1 cellular context compared by ENCODE assay signal in the genomic region with DNA sequence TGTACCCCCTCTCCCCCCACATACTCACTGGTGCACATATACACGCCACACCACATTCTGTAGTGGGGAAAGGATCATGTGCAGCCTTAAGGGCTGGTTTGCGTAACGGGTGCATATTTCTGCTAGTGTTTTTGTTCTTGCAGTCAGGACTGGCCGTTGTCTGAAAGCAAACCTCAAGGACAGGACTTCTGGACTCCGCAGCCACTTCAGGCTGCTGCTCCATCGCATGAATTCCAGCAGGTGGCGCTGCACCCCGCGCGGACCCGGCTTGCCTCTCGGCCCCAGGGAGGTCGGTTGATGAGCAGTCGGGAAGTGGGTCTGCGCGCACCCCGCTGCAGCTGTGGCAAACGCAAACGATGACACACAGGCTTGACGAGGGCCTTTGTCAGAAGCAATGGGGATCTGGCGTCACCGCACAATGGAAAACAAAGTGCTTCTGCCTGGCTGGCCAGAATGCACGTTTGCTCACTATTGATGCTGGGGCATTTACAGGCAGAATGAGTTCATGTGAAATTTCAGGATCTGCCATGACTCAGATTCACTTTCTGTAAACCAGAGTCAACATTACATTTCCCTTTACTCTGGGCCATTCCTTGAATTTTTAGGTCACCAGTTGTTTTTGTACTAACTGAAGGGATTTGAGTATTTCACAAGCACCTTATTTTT.
TF ChIP-seq lines count a peak whose summit lies in the region.

No MANE protein-coding gene starts in this region.

TF ChIP-seq in HepG2, 621 proteins besides CTCF, POLR2A, EP300 and RAD21 (continued from another document and continues in another):
- TF ChIP-seq, protein P1, sequence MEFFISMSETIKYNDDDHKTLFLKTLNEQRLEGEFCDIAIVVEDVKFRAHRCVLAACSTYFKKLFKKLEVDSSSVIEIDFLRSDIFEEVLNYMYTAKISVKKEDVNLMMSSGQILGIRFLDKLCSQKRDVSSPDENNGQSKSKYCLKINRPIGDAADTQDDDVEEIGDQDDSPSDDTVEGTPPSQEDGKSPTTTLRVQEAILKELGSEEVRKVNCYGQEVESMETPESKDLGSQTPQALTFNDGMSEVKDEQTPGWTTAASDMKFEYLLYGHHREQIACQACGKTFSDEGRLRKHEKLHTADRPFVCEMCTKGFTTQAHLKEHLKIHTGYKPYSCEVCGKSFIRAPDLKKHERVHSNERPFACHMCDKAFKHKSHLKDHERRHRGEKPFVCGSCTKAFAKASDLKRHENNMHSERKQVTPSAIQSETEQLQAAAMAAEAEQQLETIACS (CRISPR knock-in tag; IDR thresholded peaks at IDR 0.05): 0 out of 2 replicates have a peak, but pooled peaks have one; percentile 52
- peak; percentile 80; the same call in 1 of the 2 replicates for TF ChIP-seq FOXC1 (CRISPR knock-in tag; IDR thresholded peaks at IDR 0.05; ENCODE audit: borderline replicate concordance)
- no peak for TF ChIP-seq DNMT3B (CRISPR knock-in tag; conservative IDR thresholded peaks at IDR 0.05)
- TF ChIP-seq ZBTB38 (CRISPR knock-in tag; IDR thresholded peaks at IDR 0.05): peak; percentile 97
- no peak for TF ChIP-seq ZNF180 (CRISPR knock-in tag; IDR thresholded peaks at IDR 0.05; ENCODE audit: borderline replicate concordance, low read depth)
- no peak for TF ChIP-seq SP5 (CRISPR knock-in tag; IDR thresholded peaks at IDR 0.05; ENCODE audit: borderline replicate concordance, low read depth)
- no peak; the same call in 1 of the 2 replicates for TF ChIP-seq NR2C2 (CRISPR knock-in tag; IDR thresholded peaks at IDR 0.05; ENCODE audit: borderline replicate concordance)
- peak; percentile 92; the same call in 1 of the 2 replicates for TF ChIP-seq NFKB2 (CRISPR knock-in tag; IDR thresholded peaks at IDR 0.05; ENCODE audit: borderline replicate concordance)
- peak; percentile 84 for TF ChIP-seq SAP130 (CRISPR knock-in tag; IDR thresholded peaks at IDR 0.05; ENCODE audit: low read depth)
- TF ChIP-seq ZNF530 (CRISPR knock-in tag; IDR thresholded peaks at IDR 0.05; ENCODE audit: low read depth): no peak
- TF ChIP-seq ZNF720 (CRISPR knock-in tag; IDR thresholded peaks at IDR 0.05): no peak
- peak; percentile 67; the same call in 1 of the 2 replicates for TF ChIP-seq YEATS2 (CRISPR knock-in tag; IDR thresholded peaks at IDR 0.05; ENCODE audit: borderline replicate concordance)
- peak; percentile 90 for TF ChIP-seq REPIN1 (CRISPR knock-in tag; IDR thresholded peaks at IDR 0.05; ENCODE audit: borderline replicate concordance, low read depth)
- TF ChIP-seq ZBTB7B (CRISPR knock-in tag; IDR thresholded peaks at IDR 0.05): peak; percentile 90
- TF ChIP-seq CCAR2 (optimal IDR thresholded peaks at IDR 0.05; ENCODE audit: low read depth, low read length): peak; percentile 42
- TF ChIP-seq ZFP36L2 (CRISPR knock-in tag; IDR thresholded peaks at IDR 0.05): no peak
- TF ChIP-seq ZNF839 (CRISPR knock-in tag; IDR thresholded peaks at IDR 0.05; ENCODE audit: borderline replicate concordance): peak; percentile 35; the same call in 1 of the 2 replicates
- no peak for TF ChIP-seq ZFAT (CRISPR knock-in tag; conservative IDR thresholded peaks at IDR 0.05)
- TF ChIP-seq ZNF256 (CRISPR knock-in tag; conservative IDR thresholded peaks at IDR 0.05): peak; percentile 47; the same call in 1 of the 2 replicates
- TF ChIP-seq FOSL2 (CRISPR knock-in tag; IDR thresholded peaks at IDR 0.05): peak; percentile 94
- TF ChIP-seq, protein P2, sequence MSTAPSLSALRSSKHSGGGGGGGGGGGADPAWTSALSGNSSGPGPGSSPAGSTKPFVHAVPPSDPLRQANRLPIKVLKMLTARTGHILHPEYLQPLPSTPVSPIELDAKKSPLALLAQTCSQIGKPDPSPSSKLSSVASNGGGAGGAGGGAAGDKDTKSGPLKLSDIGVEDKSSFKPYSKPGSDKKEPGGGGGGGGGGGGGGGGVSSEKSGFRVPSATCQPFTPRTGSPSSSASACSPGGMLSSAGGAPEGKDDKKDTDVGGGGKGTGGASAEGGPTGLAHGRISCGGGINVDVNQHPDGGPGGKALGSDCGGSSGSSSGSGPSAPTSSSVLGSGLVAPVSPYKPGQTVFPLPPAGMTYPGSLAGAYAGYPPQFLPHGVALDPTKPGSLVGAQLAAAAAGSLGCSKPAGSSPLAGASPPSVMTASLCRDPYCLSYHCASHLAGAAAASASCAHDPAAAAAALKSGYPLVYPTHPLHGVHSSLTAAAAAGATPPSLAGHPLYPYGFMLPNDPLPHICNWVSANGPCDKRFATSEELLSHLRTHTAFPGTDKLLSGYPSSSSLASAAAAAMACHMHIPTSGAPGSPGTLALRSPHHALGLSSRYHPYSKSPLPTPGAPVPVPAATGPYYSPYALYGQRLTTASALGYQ (CRISPR knock-in tag; IDR thresholded peaks at IDR 0.05): peak; percentile 37; the same call in 1 of the 2 replicates
- peak; percentile 60; the same call in 1 of the 2 replicates for TF ChIP-seq PRMT3 (CRISPR knock-in tag; IDR thresholded peaks at IDR 0.05; ENCODE audit: borderline replicate concordance, low read depth)
- TF ChIP-seq, protein P3, sequence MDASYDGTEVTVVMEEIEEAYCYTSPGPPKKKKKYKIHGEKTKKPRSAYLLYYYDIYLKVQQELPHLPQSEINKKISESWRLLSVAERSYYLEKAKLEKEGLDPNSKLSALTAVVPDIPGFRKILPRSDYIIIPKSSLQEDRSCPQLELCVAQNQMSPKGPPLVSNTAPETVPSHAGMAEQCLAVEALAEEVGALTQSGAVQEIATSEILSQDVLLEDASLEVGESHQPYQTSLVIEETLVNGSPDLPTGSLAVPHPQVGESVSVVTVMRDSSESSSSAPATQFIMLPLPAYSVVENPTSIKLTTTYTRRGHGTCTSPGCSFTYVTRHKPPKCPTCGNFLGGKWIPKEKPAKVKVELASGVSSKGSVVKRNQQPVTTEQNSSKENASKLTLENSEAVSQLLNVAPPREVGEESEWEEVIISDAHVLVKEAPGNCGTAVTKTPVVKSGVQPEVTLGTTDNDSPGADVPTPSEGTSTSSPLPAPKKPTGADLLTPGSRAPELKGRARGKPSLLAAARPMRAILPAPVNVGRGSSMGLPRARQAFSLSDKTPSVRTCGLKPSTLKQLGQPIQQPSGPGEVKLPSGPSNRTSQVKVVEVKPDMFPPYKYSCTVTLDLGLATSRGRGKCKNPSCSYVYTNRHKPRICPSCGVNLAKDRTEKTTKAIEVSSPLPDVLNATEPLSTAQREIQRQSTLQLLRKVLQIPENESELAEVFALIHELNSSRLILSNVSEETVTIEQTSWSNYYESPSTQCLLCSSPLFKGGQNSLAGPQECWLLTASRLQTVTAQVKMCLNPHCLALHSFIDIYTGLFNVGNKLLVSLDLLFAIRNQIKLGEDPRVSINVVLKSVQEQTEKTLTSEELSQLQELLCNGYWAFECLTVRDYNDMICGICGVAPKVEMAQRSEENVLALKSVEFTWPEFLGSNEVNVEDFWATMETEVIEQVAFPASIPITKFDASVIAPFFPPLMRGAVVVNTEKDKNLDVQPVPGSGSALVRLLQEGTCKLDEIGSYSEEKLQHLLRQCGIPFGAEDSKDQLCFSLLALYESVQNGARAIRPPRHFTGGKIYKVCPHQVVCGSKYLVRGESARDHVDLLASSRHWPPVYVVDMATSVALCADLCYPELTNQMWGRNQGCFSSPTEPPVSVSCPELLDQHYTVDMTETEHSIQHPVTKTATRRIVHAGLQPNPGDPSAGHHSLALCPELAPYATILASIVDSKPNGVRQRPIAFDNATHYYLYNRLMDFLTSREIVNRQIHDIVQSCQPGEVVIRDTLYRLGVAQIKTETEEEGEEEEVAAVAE (CRISPR knock-in tag; IDR thresholded peaks at IDR 0.05; ENCODE audit: borderline replicate concordance): peak; percentile 41
- TF ChIP-seq CHCHD3 (CRISPR knock-in tag; IDR thresholded peaks at IDR 0.05): no peak
- TF ChIP-seq ZIK1 (CRISPR knock-in tag; IDR thresholded peaks at IDR 0.05; ENCODE audit: borderline replicate concordance, low read depth): no peak
- peak; percentile 78; the same call in 1 of the 2 replicates for TF ChIP-seq NCOA1 (CRISPR knock-in tag; IDR thresholded peaks at IDR 0.05)
- TF ChIP-seq, protein P4, sequence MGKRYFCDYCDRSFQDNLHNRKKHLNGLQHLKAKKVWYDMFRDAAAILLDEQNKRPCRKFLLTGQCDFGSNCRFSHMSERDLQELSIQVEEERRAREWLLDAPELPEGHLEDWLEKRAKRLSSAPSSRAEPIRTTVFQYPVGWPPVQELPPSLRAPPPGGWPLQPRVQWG (CRISPR knock-in tag; IDR thresholded peaks at IDR 0.05; ENCODE audit: borderline replicate concordance, low read depth): no peak
- TF ChIP-seq, protein P5, sequence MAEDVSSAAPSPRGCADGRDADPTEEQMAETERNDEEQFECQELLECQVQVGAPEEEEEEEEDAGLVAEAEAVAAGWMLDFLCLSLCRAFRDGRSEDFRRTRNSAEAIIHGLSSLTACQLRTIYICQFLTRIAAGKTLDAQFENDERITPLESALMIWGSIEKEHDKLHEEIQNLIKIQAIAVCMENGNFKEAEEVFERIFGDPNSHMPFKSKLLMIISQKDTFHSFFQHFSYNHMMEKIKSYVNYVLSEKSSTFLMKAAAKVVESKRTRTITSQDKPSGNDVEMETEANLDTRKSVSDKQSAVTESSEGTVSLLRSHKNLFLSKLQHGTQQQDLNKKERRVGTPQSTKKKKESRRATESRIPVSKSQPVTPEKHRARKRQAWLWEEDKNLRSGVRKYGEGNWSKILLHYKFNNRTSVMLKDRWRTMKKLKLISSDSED (CRISPR knock-in tag; IDR thresholded peaks at IDR 0.05): no peak
- TF ChIP-seq ZNF761 (CRISPR knock-in tag; conservative IDR thresholded peaks at IDR 0.05): peak; percentile 72; the same call in 1 of the 2 replicates
- TF ChIP-seq, protein P6, sequence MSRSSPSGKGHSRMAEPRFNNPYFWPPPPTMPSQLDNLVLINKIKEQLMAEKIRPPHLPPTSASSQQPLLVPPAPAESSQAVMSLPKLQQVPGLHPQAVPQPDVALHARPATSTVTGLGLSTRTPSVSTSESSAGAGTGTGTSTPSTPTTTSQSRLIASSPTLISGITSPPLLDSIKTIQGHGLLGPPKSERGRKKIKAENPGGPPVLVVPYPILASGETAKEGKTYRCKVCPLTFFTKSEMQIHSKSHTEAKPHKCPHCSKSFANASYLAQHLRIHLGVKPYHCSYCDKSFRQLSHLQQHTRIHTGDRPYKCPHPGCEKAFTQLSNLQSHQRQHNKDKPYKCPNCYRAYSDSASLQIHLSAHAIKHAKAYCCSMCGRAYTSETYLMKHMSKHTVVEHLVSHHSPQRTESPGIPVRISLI (CRISPR knock-in tag; IDR thresholded peaks at IDR 0.05; ENCODE audit: borderline replicate concordance): peak; percentile 70; the same call in 1 of the 2 replicates
- TF ChIP-seq MXD4 (CRISPR knock-in tag; IDR thresholded peaks at IDR 0.05): peak; percentile 88
- peak; percentile 86 for TF ChIP-seq MIXL1 (CRISPR knock-in tag; IDR thresholded peaks at IDR 0.05)
- TF ChIP-seq, protein P7, sequence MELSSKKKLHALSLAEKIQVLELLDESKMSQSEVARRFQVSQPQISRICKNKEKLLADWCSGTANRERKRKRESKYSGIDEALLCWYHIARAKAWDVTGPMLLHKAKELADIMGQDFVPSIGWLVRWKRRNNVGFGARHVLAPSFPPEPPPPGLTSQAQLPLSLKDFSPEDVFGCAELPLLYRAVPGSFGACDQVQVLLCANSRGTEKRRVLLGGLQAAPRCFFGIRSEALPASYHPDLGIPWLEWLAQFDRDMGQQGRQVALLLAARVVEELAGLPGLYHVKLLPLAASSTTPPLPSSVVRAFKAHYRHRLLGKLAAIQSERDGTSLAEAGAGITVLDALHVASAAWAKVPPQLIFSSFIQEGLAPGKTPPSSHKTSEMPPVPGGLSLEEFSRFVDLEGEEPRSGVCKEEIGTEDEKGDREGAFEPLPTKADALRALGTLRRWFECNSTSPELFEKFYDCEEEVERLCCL (CRISPR knock-in tag; IDR thresholded peaks at IDR 0.05; ENCODE audit: borderline replicate concordance): no peak
- TF ChIP-seq PAWR (CRISPR knock-in tag; IDR thresholded peaks at IDR 0.05; ENCODE audit: borderline replicate concordance): no peak
- TF ChIP-seq ZNF749 (CRISPR knock-in tag; IDR thresholded peaks at IDR 0.05; ENCODE audit: borderline replicate concordance): no peak
- TF ChIP-seq, protein P8, sequence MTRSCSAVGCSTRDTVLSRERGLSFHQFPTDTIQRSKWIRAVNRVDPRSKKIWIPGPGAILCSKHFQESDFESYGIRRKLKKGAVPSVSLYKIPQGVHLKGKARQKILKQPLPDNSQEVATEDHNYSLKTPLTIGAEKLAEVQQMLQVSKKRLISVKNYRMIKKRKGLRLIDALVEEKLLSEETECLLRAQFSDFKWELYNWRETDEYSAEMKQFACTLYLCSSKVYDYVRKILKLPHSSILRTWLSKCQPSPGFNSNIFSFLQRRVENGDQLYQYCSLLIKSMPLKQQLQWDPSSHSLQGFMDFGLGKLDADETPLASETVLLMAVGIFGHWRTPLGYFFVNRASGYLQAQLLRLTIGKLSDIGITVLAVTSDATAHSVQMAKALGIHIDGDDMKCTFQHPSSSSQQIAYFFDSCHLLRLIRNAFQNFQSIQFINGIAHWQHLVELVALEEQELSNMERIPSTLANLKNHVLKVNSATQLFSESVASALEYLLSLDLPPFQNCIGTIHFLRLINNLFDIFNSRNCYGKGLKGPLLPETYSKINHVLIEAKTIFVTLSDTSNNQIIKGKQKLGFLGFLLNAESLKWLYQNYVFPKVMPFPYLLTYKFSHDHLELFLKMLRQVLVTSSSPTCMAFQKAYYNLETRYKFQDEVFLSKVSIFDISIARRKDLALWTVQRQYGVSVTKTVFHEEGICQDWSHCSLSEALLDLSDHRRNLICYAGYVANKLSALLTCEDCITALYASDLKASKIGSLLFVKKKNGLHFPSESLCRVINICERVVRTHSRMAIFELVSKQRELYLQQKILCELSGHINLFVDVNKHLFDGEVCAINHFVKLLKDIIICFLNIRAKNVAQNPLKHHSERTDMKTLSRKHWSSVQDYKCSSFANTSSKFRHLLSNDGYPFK (CRISPR knock-in tag; IDR thresholded peaks at IDR 0.05; ENCODE audit: borderline replicate concordance): peak; percentile 53; the same call in 1 of the 2 replicates
- TF ChIP-seq ZNF224 (CRISPR knock-in tag; IDR thresholded peaks at IDR 0.05): no peak
- TF ChIP-seq, protein P9, sequence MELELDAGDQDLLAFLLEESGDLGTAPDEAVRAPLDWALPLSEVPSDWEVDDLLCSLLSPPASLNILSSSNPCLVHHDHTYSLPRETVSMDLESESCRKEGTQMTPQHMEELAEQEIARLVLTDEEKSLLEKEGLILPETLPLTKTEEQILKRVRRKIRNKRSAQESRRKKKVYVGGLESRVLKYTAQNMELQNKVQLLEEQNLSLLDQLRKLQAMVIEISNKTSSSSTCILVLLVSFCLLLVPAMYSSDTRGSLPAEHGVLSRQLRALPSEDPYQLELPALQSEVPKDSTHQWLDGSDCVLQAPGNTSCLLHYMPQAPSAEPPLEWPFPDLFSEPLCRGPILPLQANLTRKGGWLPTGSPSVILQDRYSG (CRISPR knock-in tag; IDR thresholded peaks at IDR 0.05): 0 out of 2 replicates have a peak, but pooled peaks have one; percentile 49
- no peak for TF ChIP-seq SMARCC2 (IDR thresholded peaks at IDR 0.05)
